ENCODE assay signal across 8 cellular contexts in genomic region chr17:50063516-50064252, GRCh38. TPM values are rescaled to one million over a fixed set of nuclear protein-coding genes. Genes with fewer than 3 reads are reported as not detected.
A peak's percentile ranks its signal among the peaks of the same experiment; 100 is the strongest.
DNase-seq lines count a peak whose midpoint lies in the region; ATAC-seq and TF ChIP-seq lines count a peak whose summit lies in the region.

No MANE protein-coding gene starts in this region.

- H3K4me1 ChIP-seq in adrenal gland (replicated peaks in 1 of 2) (peaks cover 60 to 70% of the 10 kb centered on the region in 2 donors), hepatocyte (ENCODE audit: insufficient read depth) (peaks cover 41% of the 10 kb centered on the region), stomach (peaks cover 60 to 73% (median 67%) of the 10 kb centered on the region in 4 donors)

- no peak overlapping the region for H2AFZ ChIP-seq in hepatocyte

- H3K4me3 ChIP-seq in adrenal gland: no peak overlapping the region
- H3K4me3 ChIP-seq in hepatocyte: no peak overlapping the region
- no peak overlapping the region for H3K4me3 ChIP-seq in stomach

- WGBS in adrenal gland, 4 donors: 88 to 98% (median 95%) methylated on average over 8 of the region's 8 CpGs
- WGBS in hepatocyte (ENCODE audit: low lambda C conversion rate, missing lambda C conversion rate): 92% methylated on average over 8 of the region's 8 CpGs
- WGBS in stomach, 5 donors: 90 to 95% (median 92%) methylated on average over 8 of the region's 8 CpGs

- no peak for ATAC-seq in HG02970 (IDR thresholded peaks at IDR 0.05; ENCODE audit: low FRiP score, unreplicated experiment)

- intact Hi-C loops in adrenal gland (cut with DNase I): no loop called here
- intact Hi-C loops in stomach (cut with DNase I; ENCODE audit: low total_unique reads): no loop called here

- no peak for TF ChIP-seq CTCF in adrenal gland (IDR thresholded peaks at IDR 0.05)
- no peak for TF ChIP-seq CTCF in hepatocyte (IDR thresholded peaks at IDR 0.05; ENCODE audit: poor library complexity)
- no peak for TF ChIP-seq CTCF in stomach (IDR thresholded peaks at IDR 0.05)

- H3K79me2 ChIP-seq in hepatocyte: peaks cover 19% of the 10 kb centered on the region

- TF ChIP-seq EP300 in stomach (IDR thresholded peaks at IDR 0.05): no peak

- H3K27ac ChIP-seq in adrenal gland (peak overlapping the region in 4 of 5 donors; percentile 64 to 90 (median 72)), hepatocyte (peak overlapping the region; percentile 86), stomach (peak overlapping the region; percentile 7 to 97 (median 96))

- peak; percentile 49 for DNase-seq in HCEC 1CT
- DNase-seq in adrenal gland: no peak
- no peak for DNase-seq in hepatocyte (ENCODE audit: low spot score)
- no peak for DNase-seq in stomach
- no peak for DNase-seq in DMS114 treated with DMSO at 0.1 percent for 48 hours (lab: John Stamatoyannopoulos, UW; ENCODE audit: unreplicated experiment)
- DNase-seq in NCI-H1048 (lab: John Stamatoyannopoulos, UW): no peak
- no peak for DNase-seq in T-helper 9 cell

- H3K9me2 ChIP-seq in hepatocyte (replicated peaks; ENCODE audit: insufficient read depth): no peaks in the 10 kb centered on the region

- TF ChIP-seq POLR2A in adrenal gland (IDR thresholded peaks at IDR 0.05) (no peak), stomach (IDR thresholded peaks at IDR 0.05) (no peak)

- H3K36me3 ChIP-seq in adrenal gland (replicated peaks in 1 of 2): peaks cover 0 to 20% of the 10 kb centered on the region in 2 donors
- H3K36me3 ChIP-seq in hepatocyte (replicated peaks; ENCODE audit: insufficient read depth, low read depth): no peaks in the 10 kb centered on the region
- peaks cover 7 to 29% (median 20%) of the 10 kb centered on the region in 4 donors for H3K36me3 ChIP-seq in stomach

- H3K27me3 ChIP-seq in adrenal gland (no peaks in the 10 kb centered on the region), hepatocyte (no peaks in the 10 kb centered on the region), stomach (no peaks in the 10 kb centered on the region)

- H3K4me2 ChIP-seq in hepatocyte: no peak overlapping the region

- no peaks in the 10 kb centered on the region for H3K9me3 ChIP-seq in adrenal gland (replicated peaks in 1 of 3)
- no peaks in the 10 kb centered on the region for H3K9me3 ChIP-seq in hepatocyte (ENCODE audit: low read depth)
- no peaks in the 10 kb centered on the region for H3K9me3 ChIP-seq in stomach

- no peaks in the 10 kb centered on the region for H4K20me1 ChIP-seq in hepatocyte (ENCODE audit: insufficient read depth, poor library complexity, severe bottlenecking)

RNA-seq across cellular contexts. Expression of gene ITGA3, which starts 7.8 kb away (rescaled TPM):
- 100 to 1,000 TPM in 7 of 8 donors, 10 to 100 TPM in 1; 31.4 to 206 (median 134) TPM for total RNA-seq in adrenal gland
- 100 to 1,000 TPM in 2 of 3 donors, 10 to 100 TPM in 1; 20.9 to 164 (median 116) TPM for polyA plus RNA-seq in adrenal gland
- 26.3 and 28.5 TPM in 2 replicates for total RNA-seq in hepatocyte
- polyA plus RNA-seq in hepatocyte: 32.8 and 43.4 TPM in 2 replicates
- 100 to 1,000 TPM in 4 of 5 donors, 10 to 100 TPM in 1; 33.6 to 698 (median 193) TPM for total RNA-seq in stomach
- polyA plus RNA-seq in stomach: 10 to 100 TPM in 2 of 3 donors, 1 to 10 TPM in 1; 6.9 to 37.5 (median 29.5) TPM

RNA-seq across cellular contexts. Expression of gene PDK2, which starts 31.5 kb away (rescaled TPM):
- 100 to 1,000 TPM in 7 of 8 donors, 10 to 100 TPM in 1; 98.9 to 225 (median 137) TPM for total RNA-seq in adrenal gland
- 100 to 1,000 TPM in 1 of 3 donors, 10 to 100 TPM in 2; 48.5 to 110 (median 59.7) TPM for polyA plus RNA-seq in adrenal gland
- total RNA-seq in hepatocyte: 35.5 and 42.7 TPM in 2 replicates
- polyA plus RNA-seq in hepatocyte: 55.8 and 56.9 TPM in 2 replicates
- total RNA-seq in stomach: 100 to 1,000 TPM in 1 of 5 donors, 10 to 100 TPM in 2, 1 to 10 TPM in 2; 4.6 to 255 (median 31.2) TPM
- polyA plus RNA-seq in stomach: 10 to 100 TPM; 13.5 to 20.6 (median 20.1) TPM
